ENCODE assay signal across 8 cellular contexts in the genomic region with DNA sequence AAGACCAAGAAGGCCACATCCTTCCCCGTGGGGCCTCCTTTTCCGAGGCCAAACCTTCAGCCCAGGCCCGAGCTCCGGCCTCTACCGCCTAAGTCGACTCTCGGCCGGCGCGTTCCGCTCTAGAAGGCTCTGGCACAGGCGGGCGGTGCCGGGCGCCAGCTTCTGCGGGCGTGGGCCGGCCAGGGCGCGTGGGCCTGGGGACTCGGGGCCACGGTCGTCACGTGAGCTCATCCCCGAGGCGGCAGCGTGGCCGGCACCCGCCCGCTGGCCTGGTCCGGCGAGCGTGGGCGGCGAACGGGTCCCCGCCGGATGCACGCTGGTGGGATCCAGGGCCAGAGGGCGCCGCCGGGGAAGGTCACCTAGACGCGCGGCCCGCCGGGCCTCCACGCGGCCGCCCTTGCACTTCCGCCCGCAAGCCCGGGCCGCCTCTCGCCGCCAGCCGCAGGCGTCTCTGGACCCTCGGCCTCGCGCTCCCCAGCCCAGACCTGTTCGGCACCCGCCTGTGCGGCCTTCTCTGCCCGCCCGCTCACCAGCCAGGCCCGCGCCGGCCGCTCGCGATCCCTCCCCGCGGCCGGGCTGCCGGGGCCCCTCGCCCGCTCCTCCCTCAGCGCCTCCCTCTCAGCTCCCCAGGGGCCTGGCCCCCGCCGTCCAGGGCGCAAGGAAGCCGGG. TPM values are rescaled to one million over a fixed set of nuclear protein-coding genes. Genes with fewer than 3 reads are reported as not detected.
A peak's percentile ranks its signal among the peaks of the same experiment; 100 is the strongest.
DNase-seq lines count a peak whose midpoint lies in the region; ATAC-seq and TF ChIP-seq lines count a peak whose summit lies in the region.

No MANE protein-coding gene starts in this region.

- H3K27me3 ChIP-seq in PC-9 (ENCODE audit: insufficient read depth, low read depth): no peaks in the 10 kb centered on the region

- H3K9me3 ChIP-seq in PC-9 (ENCODE audit: insufficient read depth, low read depth): no peaks in the 10 kb centered on the region

- peak overlapping the region; percentile 85 for H3K4me3 ChIP-seq in PC-9

- peak; percentile 30 for DNase-seq in NCI-H2029 (lab: John Stamatoyannopoulos, UW)
- DNase-seq in NCI-H2029 treated with DMSO at 0.1 percent for 48 hours (lab: John Stamatoyannopoulos, UW): no peak
- no peak for DNase-seq in PC-9
- peak; percentile 68 for DNase-seq in activated naive CD8-positive, alpha-beta T cell treated with anti-CD3 and anti-CD28 coated beads for 36 hours
- DNase-seq in left cardiac atrium: peak; percentile 82
- peak; percentile 92 for DNase-seq in posterior vena cava (ENCODE audit: low spot score)
- no peak for DNase-seq in NCI-H526 treated with DMSO at 0.1 percent for 48 hours (lab: John Stamatoyannopoulos, UW)

- peaks cover 6% of the 10 kb centered on the region for H3K36me3 ChIP-seq in PC-9 (ENCODE audit: low read depth)

- peak overlapping the region; percentile 94 for H3K4me2 ChIP-seq in PC-9

- H3K9me3 Mint-ChIP-seq in activated naive CD8-positive, alpha-beta T cell treated with anti-CD3 and anti-CD28 coated beads for 36 hours: no peaks in the 10 kb centered on the region

- peaks cover 54% of the 10 kb centered on the region for H3K36me3 Mint-ChIP-seq in activated naive CD8-positive, alpha-beta T cell treated with anti-CD3 and anti-CD28 coated beads for 36 hours

- H3F3A ChIP-seq in PC-9 (ENCODE audit: insufficient read depth, low read depth): peaks cover 32% of the 10 kb centered on the region; the same call in 1 of the 2 replicates

- peak overlapping the region; percentile 93 for H3K27ac Mint-ChIP-seq in activated naive CD8-positive, alpha-beta T cell treated with anti-CD3 and anti-CD28 coated beads for 36 hours

- peaks cover 46% of the 10 kb centered on the region for H4K20me1 ChIP-seq in PC-9 (ENCODE audit: insufficient read depth)

- peak overlapping the region; percentile 84 for H3K4me3 Mint-ChIP-seq in activated naive CD8-positive, alpha-beta T cell treated with anti-CD3 and anti-CD28 coated beads for 36 hours

- peak overlapping the region; percentile 61 for H3K27ac ChIP-seq in PC-9

- BruUV-seq in PC-9 (replicated peaks; lab: Mats Ljungman, UMichigan): no TSS peak

- CTCF ChIA-PET in PC-9 (lab: Charles Lee): interaction anchor here (1.2 kb wide), 1 partner anchor 22 kb away, joined by 4 read pairs; no protein-coding TSS in a partner anchor

- POLR2A ChIA-PET in PC-9 (lab: Charles Lee; ENCODE audit: unreplicated experiment): interaction anchor here (0.7 kb wide), 1 partner anchor 1029 kb away, joined by 5 read pairs; no protein-coding TSS in a partner anchor

- ATAC-seq in HG02840 (IDR thresholded peaks at IDR 0.05; ENCODE audit: low FRiP score, unreplicated experiment): peak; percentile 36
- peak; percentile 45 to 51 for ATAC-seq in left cardiac atrium

- no peak for TF ChIP-seq CTCF in PC-9 (conservative IDR thresholded peaks at IDR 0.05)

- peaks cover 79% of the 10 kb centered on the region for H3K79me2 ChIP-seq in PC-9 (ENCODE audit: low read depth)

- H3K4me1 Mint-ChIP-seq in activated naive CD8-positive, alpha-beta T cell treated with anti-CD3 and anti-CD28 coated beads for 36 hours: peaks cover 45% of the 10 kb centered on the region

- peak overlapping the region; percentile 44 for H2AFZ ChIP-seq in PC-9

- peaks cover 51% of the 10 kb centered on the region for H3K4me1 ChIP-seq in PC-9 (replicated peaks; ENCODE audit: insufficient read depth)

- H3K9me2 ChIP-seq in PC-9 (ENCODE audit: insufficient read depth): no peaks in the 10 kb centered on the region

- H3K27me3 Mint-ChIP-seq in activated naive CD8-positive, alpha-beta T cell treated with anti-CD3 and anti-CD28 coated beads for 36 hours: no peaks in the 10 kb centered on the region

- intact Hi-C loops in PC-9 (cut with micrococcal nuclease; ENCODE audit: unreplicated experiment) (no loop called here), left cardiac atrium (cut with DNase I) (no loop called here), posterior vena cava (cut with DNase I) (no loop called here)

RNA-seq across cellular contexts. Expression of gene VDAC1, which starts 0.7 kb away (rescaled TPM):
- total RNA-seq in PC-9 (2021) (157 and 228 TPM in 2 replicates), left cardiac atrium (100 to 1,000 TPM; 275 to 362 TPM), posterior vena cava (100 to 1,000 TPM; 104 to 105 TPM)
- total RNA-seq in activated naive CD8-positive, alpha-beta T cell treated with anti-CD3 and anti-CD28 coated beads for 36 hours: 100 to 1,000 TPM; 539 to 540 TPM

RNA-seq across cellular contexts. Expression of gene C5orf15, which starts 35.7 kb away (rescaled TPM):
- total RNA-seq in PC-9 (2021) (24.4 and 45.0 TPM in 2 replicates), left cardiac atrium (10 to 100 TPM; 27.9 to 28.2 TPM), posterior vena cava (10 to 100 TPM; 24.0 to 29.2 TPM)
- total RNA-seq in activated naive CD8-positive, alpha-beta T cell treated with anti-CD3 and anti-CD28 coated beads for 36 hours: 10 to 100 TPM; 33.4 to 33.8 TPM

Comparison
In these comparisons a context has a peak if more than half of its experiments do, and no peak if none do; other contexts are left out.
1. DNase-seq: peak in NCI-H2029 (single experiment), activated naive CD8-positive, alpha-beta T cell treated with anti-CD3 and anti-CD28 coated beads for 36 hours (single experiment), left cardiac atrium (single experiment) and posterior vena cava (single experiment); none in NCI-H2029 treated with DMSO at 0.1 percent for 48 hours (single experiment), PC-9 (0 of 2) and NCI-H526 treated with DMSO at 0.1 percent for 48 hours (single experiment).